Comparison of ENCODE assay signal across 17 cellular contexts in the genomic region with DNA sequence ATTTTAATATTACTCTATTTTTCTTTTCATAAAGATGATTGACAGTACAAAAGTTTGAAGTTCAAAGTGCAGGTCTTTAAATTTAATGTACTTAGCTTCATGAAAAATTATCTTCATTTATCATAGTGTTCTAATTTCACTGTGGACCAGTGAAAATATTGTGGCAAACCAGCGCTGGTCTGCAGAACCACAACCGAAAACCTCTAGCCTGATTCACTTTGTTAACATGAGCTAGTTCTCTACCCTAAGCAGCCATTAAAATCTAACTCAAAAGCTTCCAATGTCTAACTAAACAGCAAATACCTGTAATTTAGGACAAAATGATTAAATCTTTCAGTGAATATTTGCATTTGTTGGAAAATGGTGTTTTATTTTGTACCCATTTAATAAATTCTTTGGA.
"Had no signal": no experiment of that assay in that cellular context is flagged by ENCODE, and none has a peak within 500 bp of the region (broad histone marks: within the 10 kb centered on the region; RNA-seq: fewer than 3 reads in every experiment).

No MANE protein-coding gene starts in this region.

- H3K27me3 ChIP-seq: MG63 had no signal

- DNase-seq: Karpas-422, KG1, MG63, NCI-H1092, NCI-H1105 treated with DMSO at 0.1 percent for 48 hours, NCI-H1417 treated with DMSO at 0.1 percent for 48 hours, NCI-H146, NCI-H1694 treated with DMSO at 0.1 percent for 48 hours, NCI-H1930, NCI-H2081, NCI-H2107, NCI-H2227 treated with DMSO at 0.1 percent for 48 hours, NCI-H526 treated with DMSO at 0.1 percent for 48 hours, NCI-H748 treated with DMSO at 0.1 percent for 48 hours, SHP77, SK-N-SH had no signal

- H3K36me3 ChIP-seq: MG63 had no signal

- H3K9me3 ChIP-seq: MG63, SK-N-SH had no signal

- H3K4me2 ChIP-seq: SK-N-SH had no signal

- H3K9ac ChIP-seq: SK-N-SH had no signal

- H3K4me3 ChIP-seq: MG63 had no signal

- H3K27ac ChIP-seq: RWPE1 had no signal
